Comparison of ENCODE assay signal across 1 cellular context in genomic region chr5:172868436-172868923, GRCh38.
TF ChIP-seq lines count a peak whose summit lies in the region.

No MANE protein-coding gene starts in this region.

TF ChIP-seq in HepG2, 621 proteins besides CTCF, POLR2A, EP300 and RAD21 (continued from another document and continues in another):
- no peak for TF ChIP-seq CREBL2 (CRISPR knock-in tag; IDR thresholded peaks at IDR 0.05; ENCODE audit: borderline replicate concordance)
- TF ChIP-seq KDM5A (IDR thresholded peaks at IDR 0.05; ENCODE audit: borderline replicate concordance, low read length) = no peak
- no peak for TF ChIP-seq SNAPC4 (CRISPR knock-in tag; IDR thresholded peaks at IDR 0.05)
- TF ChIP-seq ZNF646 (CRISPR knock-in tag; IDR thresholded peaks at IDR 0.05) = no peak
- TF ChIP-seq E2F1 (CRISPR knock-in tag; IDR thresholded peaks at IDR 0.05) = no peak
- TF ChIP-seq FOXJ3 (CRISPR knock-in tag; IDR thresholded peaks at IDR 0.05; ENCODE audit: borderline replicate concordance) = no peak
- TF ChIP-seq ZNF598 (CRISPR knock-in tag; IDR thresholded peaks at IDR 0.05; ENCODE audit: borderline replicate concordance) = no peak
- TF ChIP-seq SALL1 (CRISPR knock-in tag; IDR thresholded peaks at IDR 0.05) = peak; percentile 54
- TF ChIP-seq ZNF280B (CRISPR knock-in tag; IDR thresholded peaks at IDR 0.05; ENCODE audit: borderline replicate concordance) = no peak
- no peak for TF ChIP-seq ZBTB1 (CRISPR knock-in tag; IDR thresholded peaks at IDR 0.05; ENCODE audit: borderline replicate concordance)
- peak; percentile 69; the same call in 1 of the 2 replicates for TF ChIP-seq MLX (CRISPR knock-in tag; IDR thresholded peaks at IDR 0.05)
- no peak for TF ChIP-seq ZNF879 (CRISPR knock-in tag; IDR thresholded peaks at IDR 0.05)
- no peak for TF ChIP-seq TBL1XR1 (IDR thresholded peaks at IDR 0.05; ENCODE audit: borderline replicate concordance, low read length, partially characterized antibody)
- no peak for TF ChIP-seq HOXA7 (CRISPR knock-in tag; IDR thresholded peaks at IDR 0.05)
- TF ChIP-seq ZNF740 (CRISPR knock-in tag; IDR thresholded peaks at IDR 0.05) = no peak
- no peak for TF ChIP-seq MAF1 (CRISPR knock-in tag; IDR thresholded peaks at IDR 0.05; ENCODE audit: borderline replicate concordance)
- TF ChIP-seq TCF7L2 (IDR thresholded peaks at IDR 0.05; ENCODE audit: low read depth, low read length) = no peak
- TF ChIP-seq MIER2 (CRISPR knock-in tag; IDR thresholded peaks at IDR 0.05) = no peak
- TF ChIP-seq YY1 (IDR thresholded peaks at IDR 0.05; ENCODE audit: insufficient read depth, insufficient replicate concordance, low read depth, low read length) = no peak
- TF ChIP-seq GMEB2 (CRISPR knock-in tag; IDR thresholded peaks at IDR 0.05; ENCODE audit: low read depth) = no peak
- TF ChIP-seq PRDM15 (CRISPR knock-in tag; IDR thresholded peaks at IDR 0.05) = no peak
- TF ChIP-seq ZFP41 (CRISPR knock-in tag; IDR thresholded peaks at IDR 0.05; ENCODE audit: borderline replicate concordance) = no peak
- TF ChIP-seq MIER3 (CRISPR knock-in tag; IDR thresholded peaks at IDR 0.05; ENCODE audit: borderline replicate concordance) = no peak
- TF ChIP-seq ZNF724P (CRISPR knock-in tag; IDR thresholded peaks at IDR 0.05; ENCODE audit: borderline replicate concordance) = no peak
- no peak for TF ChIP-seq STAT5B (CRISPR knock-in tag; IDR thresholded peaks at IDR 0.05)
- no peak for TF ChIP-seq PBX2 (CRISPR knock-in tag; IDR thresholded peaks at IDR 0.05)
- TF ChIP-seq ZNF180 (CRISPR knock-in tag; IDR thresholded peaks at IDR 0.05; ENCODE audit: borderline replicate concordance, low read depth) = no peak
- TF ChIP-seq ZXDC (CRISPR knock-in tag; IDR thresholded peaks at IDR 0.05) = no peak
